In genomic region chr1:52627028-52627427, GRCh38 we compare ENCODE assay signal across 28 cellular contexts.
DNase-seq lines count a peak whose midpoint lies in the region; ATAC-seq and TF ChIP-seq lines count a peak whose summit lies in the region.
"Had no signal": no experiment of that assay in that cellular context is flagged by ENCODE, and none has a peak within 500 bp of the region (broad histone marks: within the 10 kb centered on the region; RNA-seq: fewer than 3 reads in every experiment).

No MANE protein-coding gene starts in this region.

- no peaks in the 10 kb centered on the region for H3K36me3 Mint-ChIP-seq in stimulated activated effector memory CD8-positive, alpha-beta T cell treated with anti-CD3 and anti-CD28 coated beads, Interleukin-12 subunit alpha, Interleukin-12 subunit beta, amount 100 ng/mL, for 72 hours

- H3K79me2 ChIP-seq in SU-DHL-6 (ENCODE audit: insufficient read depth, low read length) = peaks cover 86% of the 10 kb centered on the region

- H3K27ac Mint-ChIP-seq in stimulated activated effector memory CD8-positive, alpha-beta T cell treated with anti-CD3 and anti-CD28 coated beads, Interleukin-12 subunit alpha, Interleukin-12 subunit beta, amount 100 ng/mL, for 72 hours = peak overlapping the region; percentile 60

- no peaks in the 10 kb centered on the region for H3K9me3 Mint-ChIP-seq in stimulated activated effector memory CD8-positive, alpha-beta T cell treated with anti-CD3 and anti-CD28 coated beads, Interleukin-12 subunit alpha, Interleukin-12 subunit beta, amount 100 ng/mL, for 72 hours
- H3K9me3 Mint-ChIP-seq: IgD-negative memory B cell had no signal

- H3K4me3 ChIP-seq in HL-60 (replicated peaks; ENCODE audit: insufficient read depth, low read length) (no peak overlapping the region), SU-DHL-6 (ENCODE audit: insufficient read depth, low read length, poor library complexity, severe bottlenecking) (no peak overlapping the region), brain microvascular endothelial cell (ENCODE audit: low read depth, low read length) (no peak overlapping the region)
- H3K4me3 ChIP-seq: GM12878, HAP-1, Peyer's patch had no signal

- H3K4me2 ChIP-seq in SU-DHL-6 (ENCODE audit: low read depth, low read length, poor library complexity, severe bottlenecking) = no peak overlapping the region
- H3K4me2 ChIP-seq: KMS-11, SK-N-SH had no signal

- ATAC-seq in stimulated activated effector memory CD8-positive, alpha-beta T cell treated with anti-CD3 and anti-CD28 coated beads, Interleukin-12 subunit alpha, Interleukin-12 subunit beta, amount 100 ng/mL, for 72 hours = no peak
- ATAC-seq: GM12878 had no signal

- H3F3A ChIP-seq in SU-DHL-6 (ENCODE audit: insufficient read depth) = peaks cover 16% of the 10 kb centered on the region; the same call in 1 of the 2 replicates

- no peaks in the 10 kb centered on the region for H4K20me1 ChIP-seq in SU-DHL-6 (ENCODE audit: low read depth, low read length)

- H3K36me3 ChIP-seq in SU-DHL-6 (ENCODE audit: low read length) = peaks cover 4% of the 10 kb centered on the region
- H3K36me3 ChIP-seq in brain microvascular endothelial cell (replicated peaks) = no peaks in the 10 kb centered on the region
- H3K36me3 ChIP-seq: HAP-1, Peyer's patch had no signal

- no peak overlapping the region for H3K9ac ChIP-seq in SU-DHL-6 (ENCODE audit: low read length)
- H3K9ac ChIP-seq: KMS-11, SK-N-SH had no signal

- no peak for TF ChIP-seq CTCF in HL-60 (IDR thresholded peaks at IDR 0.05; ENCODE audit: insufficient read depth, low read length)
- TF ChIP-seq CTCF in SU-DHL-6 (IDR thresholded peaks at IDR 0.05; ENCODE audit: insufficient read depth, low read length, poor library complexity, severe bottlenecking) = no peak
- TF ChIP-seq CTCF in brain microvascular endothelial cell (IDR thresholded peaks at IDR 0.05; ENCODE audit: low read depth, low read length, missing control alignments) = no peak

- DNase-seq in NOMO-1 treated with DMSO at 0.1 percent for 48 hours (lab: John Stamatoyannopoulos, UW; ENCODE audit: unreplicated experiment) (peak; percentile 11), NOMO-1 (lab: John Stamatoyannopoulos, UW; ENCODE audit: unreplicated experiment in 2 of 2) (no peak), HL-60 (ENCODE audit: low read depth in 1 of 2, low spot score in 1 of 2) (peak in 1 of 2 experiments; percentile 75), NCI-H2107 treated with DMSO at 0.1 percent for 48 hours (lab: John Stamatoyannopoulos, UW; ENCODE audit: unreplicated experiment) (no peak), brain microvascular endothelial cell (no peak)
- DNase-seq in stimulated activated effector memory CD8-positive, alpha-beta T cell treated with anti-CD3 and anti-CD28 coated beads, Interleukin-12 subunit alpha, Interleukin-12 subunit beta, amount 100 ng/mL, for 72 hours (ENCODE audit: low spot score in 2 of 2) = no peak
- no peak for DNase-seq in activated CD4-positive, CD25-positive, alpha-beta regulatory T cell treated with anti-CD3 and anti-CD28 coated beads, Interleukin-2, amount 50 U/mL, for 72 hours
- DNase-seq: 8988T; ACHN; CD4-positive, alpha-beta memory T cell; COR-L47; DMS53; GOT3; MM.1S; NCI-H1105; NCI-H1436 treated with DMSO at 0.1 percent for 48 hours; NCI-H187 treated with DMSO at 0.1 percent for 48 hours; NCI-H524; NCI-H748 treated with DMSO at 0.1 percent for 48 hours; OCI-M1; Peyer's patch; SHP77 treated with DMSO at 0.1 percent for 48 hours; SK-N-SH had no signal

- no peak overlapping the region for H2AFZ ChIP-seq in SU-DHL-6 (ENCODE audit: low read depth, low read length, severe bottlenecking)

- in situ Hi-C loops in brain microvascular endothelial cell (cut with HindIII; ENCODE audit: low pct_ligation_motif_present, low sequenced_read_pairs) = no loop called here

- H3K27me3 ChIP-seq in HL-60 (ENCODE audit: insufficient read depth, poor library complexity, severe bottlenecking) = no peaks in the 10 kb centered on the region
- no peaks in the 10 kb centered on the region for H3K27me3 ChIP-seq in SU-DHL-6 (ENCODE audit: low read length)
- H3K27me3 ChIP-seq in brain microvascular endothelial cell (replicated peaks) = no peaks in the 10 kb centered on the region
- H3K27me3 ChIP-seq: Peyer's patch had no signal

- H3K4me1 Mint-ChIP-seq in stimulated activated effector memory CD8-positive, alpha-beta T cell treated with anti-CD3 and anti-CD28 coated beads, Interleukin-12 subunit alpha, Interleukin-12 subunit beta, amount 100 ng/mL, for 72 hours = peaks cover 36% of the 10 kb centered on the region

- H3K9me2 ChIP-seq in SU-DHL-6 (replicated peaks; ENCODE audit: insufficient read depth, low read length) = no peaks in the 10 kb centered on the region
- H3K9me2 ChIP-seq: SK-N-SH had no signal

- no peak overlapping the region for H3K4me3 Mint-ChIP-seq in stimulated activated effector memory CD8-positive, alpha-beta T cell treated with anti-CD3 and anti-CD28 coated beads, Interleukin-12 subunit alpha, Interleukin-12 subunit beta, amount 100 ng/mL, for 72 hours
- H3K4me3 Mint-ChIP-seq: CD4-positive, alpha-beta memory T cell had no signal

- H3K9me3 ChIP-seq in SU-DHL-6 (ENCODE audit: insufficient read depth, low read length) = 0 out of 2 replicates have a peak, but pooled peaks cover 5% of the 10 kb centered on the region

- H3K27ac ChIP-seq in HL-60 (replicated peaks) (peak overlapping the region; percentile 14; the same call in 1 of the 2 replicates), SU-DHL-6 (ENCODE audit: low read depth, low read length) (peak overlapping the region; percentile 32; the same call in 1 of the 2 replicates), brain microvascular endothelial cell (no peak overlapping the region)
- H3K27ac ChIP-seq: KMS-11, Peyer's patch had no signal
